Comparison of ENCODE assay signal across 16 cellular contexts in genomic region chr21:34498623-34499022, GRCh38. TPM values are rescaled to one million over a fixed set of nuclear protein-coding genes. Genes with fewer than 3 reads are reported as not detected.
DNase-seq lines count a peak whose midpoint lies in the region; ATAC-seq and TF ChIP-seq lines count a peak whose summit lies in the region.
"Had no signal": no experiment of that assay in that cellular context is flagged by ENCODE, and none has a peak within 500 bp of the region (broad histone marks: within the 10 kb centered on the region; RNA-seq: fewer than 3 reads in every experiment).

No MANE protein-coding gene starts in this region.

- no peak for ATAC-seq in GM21529 (IDR thresholded peaks at IDR 0.05; ENCODE audit: unreplicated experiment)
- ATAC-seq: activated CD8-positive, alpha-beta T cell treated with anti-CD3 and anti-CD28 coated beads, Interleukin-2, amount 10 ng/mL, durations not matched to agents 7 days and 5 days; activated T-helper 17 cell treated with anti-CD3 and anti-CD28 coated beads, Interleukin-2, amount 50 U/mL, for 72 hours had no signal

- DNase-seq in NCI-H82 (lab: John Stamatoyannopoulos, UW): peak; percentile 55
- no peak for DNase-seq in NCI-H82 treated with DMSO at 0.1 percent for 48 hours (lab: John Stamatoyannopoulos, UW; ENCODE audit: unreplicated experiment)
- peak; percentile 72 for DNase-seq in NCI-H510A treated with DMSO at 0.1 percent for 48 hours (lab: John Stamatoyannopoulos, UW)
- peak; percentile 61 for DNase-seq in fibroblast of mammary gland (ENCODE audit: low read depth)
- DNase-seq in testis: peak; percentile 38
- DNase-seq in T-helper 2 cell: no peak
- no peak for DNase-seq in T-helper 1 cell
- DNase-seq: activated CD8-positive, alpha-beta T cell treated with anti-CD3 and anti-CD28 coated beads, Interleukin-2, amount 10 ng/mL, durations not matched to agents 7 days and 5 days; CD8-positive, alpha-beta memory T cell; foreskin melanocyte; NCI-H1930; stimulated activated CD4-positive, alpha-beta T cell treated with anti-CD3 and anti-CD28 coated beads, Interleukin-1b, Interleukin-23, amount 100 ng/mL, for 48 hours; uterus had no signal

- H3K27me3 ChIP-seq in testis: no peaks in the 10 kb centered on the region
- H3K27me3 ChIP-seq: adrenal gland, uterus had no signal

- TF ChIP-seq CTCF in fibroblast of mammary gland (conservative IDR thresholded peaks at IDR 0.05; ENCODE audit: control insufficient read depth, insufficient read depth, low read depth, low read length) (no peak), testis (IDR thresholded peaks at IDR 0.05) (no peak)

- peaks cover 4% of the 10 kb centered on the region for H3K4me1 ChIP-seq in testis
- H3K4me1 ChIP-seq: adrenal gland, uterus had no signal

- WGBS in testis, 2 donors: 44 to 64% methylated on average over 2 to 3 of the region's 3 CpGs

- H3K9me3 ChIP-seq in testis: no peaks in the 10 kb centered on the region

- no peak for TF ChIP-seq POLR2A in testis (IDR thresholded peaks at IDR 0.05)

- no peak overlapping the region for H3K4me3 ChIP-seq in fibroblast of mammary gland (ENCODE audit: control insufficient read depth, low read depth, low read length)
- no peak overlapping the region for H3K4me3 ChIP-seq in testis
- H3K4me3 ChIP-seq: adrenal gland, uterus had no signal

- H3K36me3 ChIP-seq in testis (ENCODE audit: low read depth, missing control alignments): no peaks in the 10 kb centered on the region
- H3K36me3 ChIP-seq: adrenal gland, uterus had no signal

- H3K27ac ChIP-seq in testis: no peak overlapping the region
- H3K27ac ChIP-seq: adrenal gland, uterus had no signal

- intact Hi-C loops in testis (cut with DNase I; ENCODE audit: low total_unique reads): no loop called here

RNA-seq across cellular contexts. Expression of gene KCNE1, which starts 13.4 kb away (rescaled TPM):
- 10 to 100 TPM; 12.4 to 16.7 TPM for total RNA-seq in testis
- polyA plus RNA-seq in testis (ENCODE audit: insufficient read depth, low read depth, low replicate concordance): 7.3 TPM
- polyA plus RNA-seq: CD8-positive, alpha-beta memory T cell had no signal

Comparison
In these comparisons a context has a peak if more than half of its experiments do, and no peak if none do; other contexts are left out.
1. DNase-seq: peak in NCI-H82 (single experiment), NCI-H510A treated with DMSO at 0.1 percent for 48 hours (single experiment), fibroblast of mammary gland (single experiment) and testis (single experiment); none in NCI-H82 treated with DMSO at 0.1 percent for 48 hours (single experiment), T-helper 2 cell (0 of 5) and T-helper 1 cell (0 of 5).